In genomic region chr3:32175607-32176197, GRCh38 we compare ENCODE assay signal across 1 cellular context.
TF ChIP-seq lines count a peak whose summit lies in the region.

No MANE protein-coding gene starts in this region.

TF ChIP-seq in HepG2, 621 proteins besides CTCF, POLR2A, EP300 and RAD21 (continued from another document):
- TF ChIP-seq ZBTB40 (IDR thresholded peaks at IDR 0.05) (peak; percentile 43; the same call in 1 of the 2 replicates), ZBTB40 (CRISPR knock-in tag; IDR thresholded peaks at IDR 0.05) (peak; percentile 39; the same call in 1 of the 2 replicates), SMC3 (IDR thresholded peaks at IDR 0.05; ENCODE audit: low read length) (peak; percentile 65), MIXL1 (CRISPR knock-in tag; IDR thresholded peaks at IDR 0.05) (peak; percentile 92)
